1 cellular context compared by ENCODE assay signal in genomic region chr12:89529738-89530137, GRCh38.
TF ChIP-seq lines count a peak whose summit lies in the region.

No MANE protein-coding gene starts in this region.

TF ChIP-seq in Ishikawa, 13 proteins besides CTCF, POLR2A, EP300 and RAD21:
- TF ChIP-seq REST (IDR thresholded peaks at IDR 0.05; ENCODE audit: low read depth) = no peak
- no peak for TF ChIP-seq FOXM1 (IDR thresholded peaks at IDR 0.05; ENCODE audit: borderline replicate concordance, low read depth)
- no peak for TF ChIP-seq TAF1 (IDR thresholded peaks at IDR 0.05; ENCODE audit: low read depth)
- TF ChIP-seq, protein P1, sequence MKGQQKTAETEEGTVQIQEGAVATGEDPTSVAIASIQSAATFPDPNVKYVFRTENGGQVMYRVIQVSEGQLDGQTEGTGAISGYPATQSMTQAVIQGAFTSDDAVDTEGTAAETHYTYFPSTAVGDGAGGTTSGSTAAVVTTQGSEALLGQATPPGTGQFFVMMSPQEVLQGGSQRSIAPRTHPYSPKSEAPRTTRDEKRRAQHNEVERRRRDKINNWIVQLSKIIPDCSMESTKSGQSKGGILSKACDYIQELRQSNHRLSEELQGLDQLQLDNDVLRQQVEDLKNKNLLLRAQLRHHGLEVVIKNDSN (IDR thresholded peaks at IDR 0.05) = no peak
- TF ChIP-seq MAX (IDR thresholded peaks at IDR 0.05) = no peak
- TF ChIP-seq CEBPB (IDR thresholded peaks at IDR 0.05) = no peak
- no peak for TF ChIP-seq CREB1 (IDR thresholded peaks at IDR 0.05; ENCODE audit: low read depth)
- no peak for TF ChIP-seq TEAD4 (IDR thresholded peaks at IDR 0.05)
- TF ChIP-seq ZBTB7A (IDR thresholded peaks at IDR 0.05; ENCODE audit: low read depth) = no peak
- TF ChIP-seq TCF12 (IDR thresholded peaks at IDR 0.05; ENCODE audit: low read depth) = no peak
- no peak for TF ChIP-seq NFIC (IDR thresholded peaks at IDR 0.05)
- TF ChIP-seq EGR1 (IDR thresholded peaks at IDR 0.05) = no peak
